In the genomic region with DNA sequence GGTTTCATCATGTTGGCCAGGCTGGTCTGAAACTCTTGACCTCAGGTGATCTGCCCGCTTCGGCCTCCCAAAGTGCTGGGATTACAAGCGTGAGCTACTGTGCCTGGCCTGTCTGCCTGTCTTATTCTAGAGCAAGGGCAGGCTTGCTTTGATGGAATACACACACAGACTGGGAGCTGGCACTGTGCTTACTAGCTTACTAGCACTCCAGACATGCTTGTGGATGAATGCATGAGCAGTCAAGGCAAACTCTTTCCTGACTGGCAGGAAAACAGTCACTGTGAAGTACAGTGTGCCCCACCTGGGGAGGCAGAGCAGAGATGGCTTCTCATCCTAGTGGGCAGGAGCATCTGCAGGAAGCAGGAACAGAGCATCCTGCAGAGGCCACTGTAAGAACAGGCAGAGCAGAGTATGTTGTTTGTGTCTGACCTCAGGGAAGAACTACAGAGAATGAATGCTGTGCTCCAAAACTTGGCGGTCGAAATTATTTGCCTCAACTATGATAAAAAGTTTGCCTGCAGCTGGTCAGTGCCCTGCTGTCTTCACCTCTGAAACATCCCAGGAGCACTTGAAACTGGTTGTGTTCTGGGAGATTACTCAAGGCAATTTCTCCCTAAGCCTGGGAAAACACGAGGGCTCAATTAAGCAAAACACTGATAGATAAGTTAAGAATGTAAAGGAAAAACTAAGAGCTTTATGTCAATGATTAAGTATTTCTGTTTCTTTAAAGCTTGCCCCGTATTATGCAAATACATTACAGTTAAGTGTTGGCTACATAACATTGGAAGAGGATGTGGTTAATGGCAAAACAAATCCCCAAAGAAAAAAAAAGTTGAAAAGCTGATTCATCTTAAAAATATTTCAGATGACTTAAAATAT, we compare ENCODE assay signal across 9 cellular contexts.
DNase-seq lines count a peak whose midpoint lies in the region; TF ChIP-seq lines count a peak whose summit lies in the region.
"Had no signal": no experiment of that assay in that cellular context is flagged by ENCODE, and none has a peak within 500 bp of the region (broad histone marks: within the 10 kb centered on the region; RNA-seq: fewer than 3 reads in every experiment).

No MANE protein-coding gene starts in this region.

- no peaks in the 10 kb centered on the region for H3K36me3 ChIP-seq in BJ (ENCODE audit: control insufficient read depth, insufficient read depth, low read length)

- POLR2A ChIA-PET in BJ (lab: Charles Lee), result interaction anchor here (0.6 to 0.8 kb wide), 2 partner anchors 42 to 58 kb away, joined by 3 read pairs; no protein-coding TSS in a partner anchor

- no peaks in the 10 kb centered on the region for H3K27me3 Mint-ChIP-seq in dendritic cell treated with granulocyte-macrophage colony-stimulating factor and Interleukin-4, amounts not matched to agents 40 ng/mL and 50 ng/mL, for 4 days
- H3K27me3 Mint-ChIP-seq in activated naive CD8-positive, alpha-beta T cell treated with anti-CD3 and anti-CD28 coated beads for 36 hours, result no peaks in the 10 kb centered on the region

- peak; percentile 72 for TF ChIP-seq CTCF in BJ (IDR thresholded peaks at IDR 0.05; ENCODE audit: insufficient read depth, low read depth, low read length)
- peak; percentile 50 for TF ChIP-seq CTCF in LNCaP clone FGC (IDR thresholded peaks at IDR 0.05; ENCODE audit: control insufficient read depth, extremely low read depth, insufficient read depth)

- no peaks in the 10 kb centered on the region for H3K27me3 ChIP-seq in BJ (ENCODE audit: control insufficient read depth, insufficient read depth, low read length)
- H3K27me3 ChIP-seq: testis had no signal

- peak overlapping the region; percentile 48 for H3K27ac Mint-ChIP-seq in dendritic cell treated with granulocyte-macrophage colony-stimulating factor and Interleukin-4, amounts not matched to agents 40 ng/mL and 50 ng/mL, for 4 days
- H3K27ac Mint-ChIP-seq in activated naive CD8-positive, alpha-beta T cell treated with anti-CD3 and anti-CD28 coated beads for 36 hours, result no peak overlapping the region

- no peak overlapping the region for H3K4me3 Mint-ChIP-seq in dendritic cell treated with granulocyte-macrophage colony-stimulating factor and Interleukin-4, amounts not matched to agents 40 ng/mL and 50 ng/mL, for 4 days
- H3K4me3 Mint-ChIP-seq in activated naive CD8-positive, alpha-beta T cell treated with anti-CD3 and anti-CD28 coated beads for 36 hours, result no peak overlapping the region

- H3K36me3 Mint-ChIP-seq in dendritic cell treated with granulocyte-macrophage colony-stimulating factor and Interleukin-4, amounts not matched to agents 40 ng/mL and 50 ng/mL, for 4 days (ENCODE audit: low read depth), result no peaks in the 10 kb centered on the region
- no peaks in the 10 kb centered on the region for H3K36me3 Mint-ChIP-seq in activated naive CD8-positive, alpha-beta T cell treated with anti-CD3 and anti-CD28 coated beads for 36 hours

- no peaks in the 10 kb centered on the region for H3K9me3 Mint-ChIP-seq in dendritic cell treated with granulocyte-macrophage colony-stimulating factor and Interleukin-4, amounts not matched to agents 40 ng/mL and 50 ng/mL, for 4 days
- H3K9me3 Mint-ChIP-seq in activated naive CD8-positive, alpha-beta T cell treated with anti-CD3 and anti-CD28 coated beads for 36 hours, result no peaks in the 10 kb centered on the region

- peak; percentile 90 for DNase-seq in BJ (ENCODE audit: low read depth)
- DNase-seq in LNCaP clone FGC (ENCODE audit: low read depth), result no peak
- DNase-seq in mucosa of gallbladder (ENCODE audit: low spot score), result peak; percentile 63
- DNase-seq in activated naive CD8-positive, alpha-beta T cell treated with anti-CD3 and anti-CD28 coated beads for 36 hours, result no peak
- no peak for DNase-seq in stimulated activated naive CD4-positive, alpha-beta T cell (lab: John Stamatoyannopoulos, UW)
- DNase-seq in RPMI8226, result no peak
- no peak for DNase-seq in nucleus accumbens (lab: John Stamatoyannopoulos, UW)
- DNase-seq: testis had no signal

- CTCF ChIA-PET in BJ (lab: Yijun Ruan, JAX), result interaction anchor here (0.6 to 5.6 kb wide), 13 partner anchors 9 to 506 kb away, joined by 3 to 41 read pairs (median 3); no protein-coding TSS in a partner anchor

- H3K4me1 Mint-ChIP-seq in dendritic cell treated with granulocyte-macrophage colony-stimulating factor and Interleukin-4, amounts not matched to agents 40 ng/mL and 50 ng/mL, for 4 days (ENCODE audit: low read depth), result peaks cover 60% of the 10 kb centered on the region
- H3K4me1 Mint-ChIP-seq in activated naive CD8-positive, alpha-beta T cell treated with anti-CD3 and anti-CD28 coated beads for 36 hours, result peaks cover 6% of the 10 kb centered on the region

- H3K4me3 ChIP-seq in BJ (ENCODE audit: low read depth, low read length) (no peak overlapping the region), LNCaP clone FGC (ENCODE audit: low read depth, low read length) (no peak overlapping the region)
- H3K4me3 ChIP-seq: testis had no signal

- intact Hi-C loops in dendritic cell treated with granulocyte-macrophage colony-stimulating factor and Interleukin-4, amounts not matched to agents 40 ng/mL and 50 ng/mL, for 4 days (cut with micrococcal nuclease), result no loop called here

Comparison
In these comparisons a context has a peak if more than half of its experiments do, and no peak if none do; other contexts are left out.
1. DNase-seq: peak in BJ (single experiment) and mucosa of gallbladder (single experiment); none in LNCaP clone FGC (single experiment), activated naive CD8-positive, alpha-beta T cell treated with anti-CD3 and anti-CD28 coated beads for 36 hours (single experiment), stimulated activated naive CD4-positive, alpha-beta T cell (0 of 6), RPMI8226 (single experiment) and nucleus accumbens (0 of 56).